13 cellular contexts compared by ENCODE assay signal in the genomic region with DNA sequence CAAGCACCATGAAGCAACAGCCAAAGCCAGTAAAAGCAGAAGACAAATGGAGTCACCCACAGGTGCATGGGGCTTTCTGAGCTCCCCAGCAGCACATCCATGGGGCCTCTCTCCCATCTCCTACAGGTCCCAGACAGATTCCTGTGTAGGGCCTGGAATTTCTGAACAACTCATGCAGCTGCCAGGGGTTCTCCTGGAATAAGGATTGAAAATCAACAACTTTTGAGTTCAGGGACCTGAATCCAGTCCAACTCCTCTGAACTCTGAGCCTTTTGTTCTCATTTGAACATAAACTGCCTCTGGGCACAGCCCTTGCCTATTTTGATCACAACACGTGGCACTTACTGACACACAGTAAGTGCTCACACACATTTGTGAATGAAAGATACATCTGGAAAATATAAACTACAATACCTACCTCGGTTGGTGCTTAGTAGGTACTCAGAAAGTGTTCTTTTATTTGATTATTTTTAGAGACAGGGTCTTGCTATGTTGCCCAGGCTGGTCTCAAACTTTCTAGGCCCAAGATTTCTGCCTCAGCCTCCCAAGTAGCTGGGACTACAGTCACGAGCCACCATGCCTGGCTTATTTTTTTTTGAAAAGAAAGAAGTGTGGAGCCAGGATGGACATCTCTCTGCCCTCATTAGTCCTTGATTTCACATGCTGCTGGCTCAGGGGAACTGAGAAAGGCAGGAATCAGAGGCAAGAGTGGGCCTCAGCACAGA. TPM values are rescaled to one million over a fixed set of nuclear protein-coding genes. Genes with fewer than 3 reads are reported as not detected.
DNase-seq lines count a peak whose midpoint lies in the region; ATAC-seq and TF ChIP-seq lines count a peak whose summit lies in the region.
"Had no signal": no experiment of that assay in that cellular context is flagged by ENCODE, and none has a peak within 500 bp of the region (broad histone marks: within the 10 kb centered on the region; RNA-seq: fewer than 3 reads in every experiment).

No MANE protein-coding gene starts in this region.

- H3K23ac ChIP-seq in trophoblast cell (ENCODE audit: low read length): no peak overlapping the region

- H2BK120ac ChIP-seq in trophoblast cell (ENCODE audit: insufficient read depth, low read length, poor library complexity): no peak overlapping the region

- no peak overlapping the region for H3K14ac ChIP-seq in trophoblast cell (ENCODE audit: low read length)

- H3K79me2 ChIP-seq in smooth muscle cell (ENCODE audit: low read depth) (no peaks in the 10 kb centered on the region), trophoblast cell (ENCODE audit: control insufficient read depth, insufficient read depth, low read length, poor library complexity) (no peaks in the 10 kb centered on the region)
- H3K79me2 ChIP-seq: parathyroid adenoma had no signal

- H3K4me3 Mint-ChIP-seq in T-helper 17 cell: no peak overlapping the region
- H3K4me3 Mint-ChIP-seq: CD4-positive, alpha-beta T cell had no signal

- H4K12ac ChIP-seq in trophoblast cell (ENCODE audit: low read depth, low read length): no peak overlapping the region

- no peak for TF ChIP-seq CTCF in fibroblast of villous mesenchyme (IDR thresholded peaks at IDR 0.05; ENCODE audit: insufficient read depth, low read depth, low read length)
- no peak for TF ChIP-seq CTCF in smooth muscle cell (IDR thresholded peaks at IDR 0.05; ENCODE audit: borderline replicate concordance, insufficient read depth, poor library complexity, severe bottlenecking)

- peaks cover 12 to 64% (median 57%) of the 10 kb centered on the region in 11 experiments; a peak in 21 of 22 replicates for H4K20me1 ChIP-seq in BLaER1 treated with 17β-estradiol and CSF1 and Interleukin-3, amounts not matched to agents 10 nM and 100 nM
- no peaks in the 10 kb centered on the region for H4K20me1 ChIP-seq in smooth muscle cell (ENCODE audit: low read depth)

- WGBS in smooth muscle cell (ENCODE audit: low lambda C conversion rate): 96% methylated on average over 3 of the region's 3 CpGs
- no CpG with 5 or more reads among the region's 3 CpGs for WGBS in trophoblast cell (ENCODE audit: extremely low coverage, insufficient coverage, insufficient read length)

- no peak for ATAC-seq in T-helper 17 cell

- H2BK5ac ChIP-seq in trophoblast cell (ENCODE audit: low read depth, low read length, poor library complexity): no peak overlapping the region

- H2AFZ ChIP-seq in smooth muscle cell (ENCODE audit: low read depth) (no peak overlapping the region), trophoblast cell (ENCODE audit: insufficient read depth, low read length, poor library complexity) (no peak overlapping the region)
- H2AFZ ChIP-seq: parathyroid adenoma had no signal

- H3K36me3 Mint-ChIP-seq in T-helper 17 cell (ENCODE audit: low read depth): no peaks in the 10 kb centered on the region

- H3K79me1 ChIP-seq in trophoblast cell (ENCODE audit: low read length): no peaks in the 10 kb centered on the region

- no peak overlapping the region for H3K18ac ChIP-seq in trophoblast cell (ENCODE audit: low read length)

- H3K4me1 ChIP-seq in BLaER1 treated with 17β-estradiol and CSF1 and Interleukin-3, amounts not matched to agents 10 nM and 100 nM: peaks cover 80 to 90% (median 85%) of the 10 kb centered on the region in 10 experiments
- H3K4me1 ChIP-seq in smooth muscle cell (ENCODE audit: low read depth) (no peaks in the 10 kb centered on the region), trophoblast cell (ENCODE audit: control insufficient read depth in 1 of 2, insufficient read depth in 2 of 2, low read length in 2 of 2) (peaks cover under 1 to 5% of the 10 kb centered on the region in 2 experiments)
- H3K4me1 ChIP-seq: parathyroid adenoma had no signal

- H2BK12ac ChIP-seq in trophoblast cell (ENCODE audit: low read length): no peak overlapping the region

- H3K27ac Mint-ChIP-seq in T-helper 17 cell: peak overlapping the region; percentile 60
- H3K27ac Mint-ChIP-seq: CD4-positive, alpha-beta T cell had no signal

- H3K36me3 ChIP-seq in BLaER1 treated with 17β-estradiol and CSF1 and Interleukin-3, amounts not matched to agents 10 nM and 100 nM: peaks cover 7 to 62% (median 36%) of the 10 kb centered on the region in 11 experiments; a peak in 21 of 22 replicates
- H3K36me3 ChIP-seq in smooth muscle cell (ENCODE audit: low read depth) (no peaks in the 10 kb centered on the region), trophoblast cell (ENCODE audit: control insufficient read depth in 1 of 2, insufficient read depth in 2 of 2, low read length in 2 of 2) (no peaks in the 10 kb centered on the region)

- peaks cover 9 to 13% (median 11%) of the 10 kb centered on the region in 11 experiments; a peak in 21 of 22 replicates for H3K9me3 ChIP-seq in BLaER1 treated with 17β-estradiol and CSF1 and Interleukin-3, amounts not matched to agents 10 nM and 100 nM (replicated peaks in 1 of 11)
- H3K9me3 ChIP-seq in T-helper 17 cell (ENCODE audit: control insufficient read depth, low read length, poor library complexity, severe bottlenecking) (no peaks in the 10 kb centered on the region), smooth muscle cell (replicated peaks; ENCODE audit: low read depth) (no peaks in the 10 kb centered on the region), trophoblast cell (ENCODE audit: insufficient read depth, low read depth, low read length) (peaks cover 1% of the 10 kb centered on the region)

- H3K27ac ChIP-seq in BLaER1 treated with 17β-estradiol and CSF1 and Interleukin-3, amounts not matched to agents 10 nM and 100 nM: peak overlapping the region in 10 of 11 experiments; percentile 15 to 99 (median 70); a peak in 19 of 22 replicates
- H3K27ac ChIP-seq in smooth muscle cell (ENCODE audit: low read depth) (no peak overlapping the region), trophoblast cell (ENCODE audit: low read depth, low read length) (no peak overlapping the region)
- H3K27ac ChIP-seq: parathyroid adenoma had no signal

- peaks cover 43% of the 10 kb centered on the region for H3K4me1 Mint-ChIP-seq in T-helper 17 cell

- DNase-seq in T-helper 17 cell: no peak
- peak; percentile 53 for DNase-seq in fibroblast of villous mesenchyme (ENCODE audit: low read depth)
- peak; percentile 84 for DNase-seq in renal cortical epithelial cell (ENCODE audit: low read depth)
- DNase-seq in smooth muscle cell (lab: John Stamatoyannopoulos, UW; ENCODE audit: unreplicated experiment): no peak
- no peak for DNase-seq in trophoblast cell
- DNase-seq in NCI-H146 treated with DMSO at 0.1 percent for 48 hours (lab: John Stamatoyannopoulos, UW; ENCODE audit: unreplicated experiment): no peak
- DNase-seq in activated CD4-positive, alpha-beta T cell treated with anti-CD3 and anti-CD28 coated beads for 4 hours: no peak
- DNase-seq: CD4-positive, alpha-beta T cell; NCI-H1436; NCI-H774; stimulated activated CD4-positive, alpha-beta T cell treated with anti-CD3 and anti-CD28 coated beads, Interleukin-4, amount 100 ng/mL, for 24 hours had no signal

- no peak overlapping the region for H3K4ac ChIP-seq in trophoblast cell (ENCODE audit: low read depth, low read length)

- no peaks in the 10 kb centered on the region for H3F3A ChIP-seq in smooth muscle cell (ENCODE audit: low read depth)

- peak overlapping the region in 8 of 11 experiments; percentile 13 to 75 (median 56); a peak in 15 of 22 replicates for H3K9ac ChIP-seq in BLaER1 treated with 17β-estradiol and CSF1 and Interleukin-3, amounts not matched to agents 10 nM and 100 nM
- H3K9ac ChIP-seq in smooth muscle cell (ENCODE audit: low read depth) (no peak overlapping the region), trophoblast cell (ENCODE audit: low read length) (no peak overlapping the region)
- H3K9ac ChIP-seq: parathyroid adenoma had no signal

- no peak overlapping the region for H4K8ac ChIP-seq in trophoblast cell (ENCODE audit: low read depth, low read length)

- H3K27me3 ChIP-seq in BLaER1 treated with 17β-estradiol and CSF1 and Interleukin-3, amounts not matched to agents 10 nM and 100 nM: no peaks in the 10 kb centered on the region
- H3K27me3 ChIP-seq in smooth muscle cell (ENCODE audit: low read depth): no peaks in the 10 kb centered on the region
- H3K27me3 ChIP-seq in trophoblast cell (ENCODE audit: insufficient read depth, low read length): no peaks in the 10 kb centered on the region

- H4K91ac ChIP-seq in trophoblast cell (ENCODE audit: low read depth, low read length): no peak overlapping the region

- no peaks in the 10 kb centered on the region for H3K27me3 Mint-ChIP-seq in T-helper 17 cell
- H3K27me3 Mint-ChIP-seq: CD4-positive, alpha-beta T cell had no signal

- H3K4me2 ChIP-seq in BLaER1 treated with 17β-estradiol and CSF1 and Interleukin-3, amounts not matched to agents 10 nM and 100 nM: peak overlapping the region; percentile 59 to 94 (median 79)
- H3K4me2 ChIP-seq in smooth muscle cell (no peak overlapping the region), trophoblast cell (ENCODE audit: low read length) (no peak overlapping the region)

- peak overlapping the region in 2 of 10 experiments; percentile 15 to 20; a peak in 3 of 20 replicates for H3K4me3 ChIP-seq in BLaER1 treated with 17β-estradiol and CSF1 and Interleukin-3, amounts not matched to agents 10 nM and 100 nM
- no peak overlapping the region for H3K4me3 ChIP-seq in fibroblast of villous mesenchyme (ENCODE audit: low read depth, low read length)
- H3K4me3 ChIP-seq in smooth muscle cell: no peak overlapping the region
- H3K4me3 ChIP-seq in trophoblast cell (ENCODE audit: low read depth, low read length): no peak overlapping the region

- no peak overlapping the region for H2AK5ac ChIP-seq in trophoblast cell (ENCODE audit: low read length)

RNA-seq across cellular contexts. Expression of a gene that starts 27.1 kb away (rescaled TPM):
- total RNA-seq in T-helper 17 cell (10 to 100 TPM; 59.6 to 64.8 TPM), fibroblast of villous mesenchyme (6.5 and 10.0 TPM in 2 replicates), renal cortical epithelial cell (0.15 and 0.17 TPM in 2 replicates), smooth muscle cell (4.0 and 4.2 TPM in 2 replicates)
- polyA plus RNA-seq in smooth muscle cell: 2.7 and 4.1 TPM in 2 replicates
- polyA plus RNA-seq in trophoblast cell (2013): 0.81 and 0.86 TPM in 2 replicates

RNA-seq across cellular contexts. Expression of a gene that starts 45.5 kb away (rescaled TPM):
- total RNA-seq in T-helper 17 cell (10 to 100 TPM; 14.8 to 17.7 TPM), fibroblast of villous mesenchyme (27.7 and 35.8 TPM in 2 replicates), renal cortical epithelial cell (35.4 and 44.1 TPM in 2 replicates), smooth muscle cell (42.4 and 53.5 TPM in 2 replicates)
- 79.8 and 84.3 TPM in 2 replicates for polyA plus RNA-seq in smooth muscle cell
- polyA plus RNA-seq in trophoblast cell (2013): 44.9 and 47.3 TPM in 2 replicates

Comparison
In these comparisons a context has a peak if more than half of its experiments do, and no peak if none do; other contexts are left out.
1. H3K27ac ChIP-seq: peak in BLaER1 treated with 17β-estradiol and CSF1 and Interleukin-3, amounts not matched to agents 10 nM and 100 nM (10 of 11); none in smooth muscle cell (single experiment) and trophoblast cell (single experiment).
2. H3K4me2 ChIP-seq: peak in BLaER1 treated with 17β-estradiol and CSF1 and Interleukin-3, amounts not matched to agents 10 nM and 100 nM (11 of 11); none in smooth muscle cell (single experiment) and trophoblast cell (single experiment).
3. H3K9ac ChIP-seq: peak in BLaER1 treated with 17β-estradiol and CSF1 and Interleukin-3, amounts not matched to agents 10 nM and 100 nM (8 of 11); none in smooth muscle cell (single experiment) and trophoblast cell (single experiment).
4. DNase-seq: peak in fibroblast of villous mesenchyme (single experiment) and renal cortical epithelial cell (single experiment); none in T-helper 17 cell (0 of 3), smooth muscle cell (single experiment), trophoblast cell (0 of 2), NCI-H146 treated with DMSO at 0.1 percent for 48 hours (single experiment) and activated CD4-positive, alpha-beta T cell treated with anti-CD3 and anti-CD28 coated beads for 4 hours (0 of 2).